Comparison of ENCODE assay signal across 25 cellular contexts in genomic region chr17:74522381-74523090, GRCh38.
DNase-seq lines count a peak whose midpoint lies in the region; ATAC-seq lines count a peak whose summit lies in the region.
"Had no signal": no experiment of that assay in that cellular context is flagged by ENCODE, and none has a peak within 500 bp of the region (broad histone marks: within the 10 kb centered on the region; RNA-seq: fewer than 3 reads in every experiment).

No MANE protein-coding gene starts in this region.

- H3K9me3 ChIP-seq in muscle layer of duodenum (ENCODE audit: control insufficient read depth in 1 of 2, low read length in 2 of 2) = peaks cover 3 to 9% of the 10 kb centered on the region in 2 donors

- peak overlapping the region in 1 of 2 donors; percentile 15 for H3K4me3 ChIP-seq in muscle layer of duodenum (ENCODE audit: low read depth in 1 of 2, low read length in 2 of 2)
- H3K4me3 ChIP-seq: GM23248, SJSA1 had no signal

- no peaks in the 10 kb centered on the region for H3K27me3 ChIP-seq in muscle layer of duodenum (ENCODE audit: low read depth, low read length)

- H3K4me1 Mint-ChIP-seq in dendritic cell treated with granulocyte-macrophage colony-stimulating factor and Interleukin-4, amounts not matched to agents 40 ng/mL and 50 ng/mL, for 4 days (ENCODE audit: low read depth) = peaks cover 84% of the 10 kb centered on the region

- peak overlapping the region; percentile 81 for H3K4me3 Mint-ChIP-seq in dendritic cell treated with granulocyte-macrophage colony-stimulating factor and Interleukin-4, amounts not matched to agents 40 ng/mL and 50 ng/mL, for 4 days
- H3K4me3 Mint-ChIP-seq: activated naive CD4-positive, alpha-beta T cell treated with anti-CD3 and anti-CD28 coated beads, Interleukin-2, amount 10 ng/mL, durations not matched to agents 7 days and 5 days; activated T-cell treated with anti-CD3 and anti-CD28 coated beads, Interleukin-2, amount 50 U/mL, for 72 hours; CD4-positive, alpha-beta T cell; HFFc6; T-cell had no signal

- no peaks in the 10 kb centered on the region for H3K27me3 Mint-ChIP-seq in dendritic cell treated with granulocyte-macrophage colony-stimulating factor and Interleukin-4, amounts not matched to agents 40 ng/mL and 50 ng/mL, for 4 days

- H3K27ac ChIP-seq in muscle layer of duodenum (ENCODE audit: low read length) = peak overlapping the region; percentile 83
- H3K27ac ChIP-seq: GM23248, KMS-11, SJSA1 had no signal

- peak overlapping the region; percentile 92 for H3K27ac Mint-ChIP-seq in dendritic cell treated with granulocyte-macrophage colony-stimulating factor and Interleukin-4, amounts not matched to agents 40 ng/mL and 50 ng/mL, for 4 days
- H3K27ac Mint-ChIP-seq: activated naive CD4-positive, alpha-beta T cell treated with anti-CD3 and anti-CD28 coated beads, Interleukin-2, amount 10 ng/mL, durations not matched to agents 7 days and 5 days; activated T-cell treated with anti-CD3 and anti-CD28 coated beads, Interleukin-2, amount 50 U/mL, for 72 hours; CD4-positive, alpha-beta T cell; HFFc6; T-cell had no signal

- peaks cover 46% of the 10 kb centered on the region for H3K36me3 Mint-ChIP-seq in dendritic cell treated with granulocyte-macrophage colony-stimulating factor and Interleukin-4, amounts not matched to agents 40 ng/mL and 50 ng/mL, for 4 days (ENCODE audit: low read depth)
- H3K36me3 Mint-ChIP-seq: activated naive CD4-positive, alpha-beta T cell treated with anti-CD3 and anti-CD28 coated beads, Interleukin-2, amount 10 ng/mL, durations not matched to agents 7 days and 5 days; stimulated activated effector memory CD8-positive, alpha-beta T cell treated with anti-CD3 and anti-CD28 coated beads, Interleukin-12 subunit alpha, Interleukin-12 subunit beta, amount 100 ng/mL, for 72 hours; T-cell had no signal

- peaks cover 18% of the 10 kb centered on the region for H3K9me3 Mint-ChIP-seq in dendritic cell treated with granulocyte-macrophage colony-stimulating factor and Interleukin-4, amounts not matched to agents 40 ng/mL and 50 ng/mL, for 4 days

- no peaks in the 10 kb centered on the region for H3K36me3 ChIP-seq in muscle layer of duodenum (ENCODE audit: control insufficient read depth in 1 of 2, insufficient read depth in 2 of 2, low read length in 2 of 2)
- H3K36me3 ChIP-seq: SJSA1 had no signal

- ATAC-seq in GM19035 (IDR thresholded peaks at IDR 0.05; ENCODE audit: unreplicated experiment) (no peak), GM21786 (IDR thresholded peaks at IDR 0.05; ENCODE audit: unreplicated experiment) (no peak)
- ATAC-seq: T-cell had no signal

- H3K4me1 ChIP-seq in muscle layer of duodenum (ENCODE audit: control insufficient read depth in 1 of 2, insufficient read depth in 2 of 2, low read length in 2 of 2) = peaks cover 0 to 5% of the 10 kb centered on the region in 2 donors
- H3K4me1 ChIP-seq: SJSA1 had no signal

- intact Hi-C loops in dendritic cell treated with granulocyte-macrophage colony-stimulating factor and Interleukin-4, amounts not matched to agents 40 ng/mL and 50 ng/mL, for 4 days (cut with micrococcal nuclease) = no loop called here

- DNase-seq in AG20443 (ENCODE audit: low spot score) (peak; percentile 9), D341Med (ENCODE audit: low spot score) (peak; percentile 26), KG1 (lab: John Stamatoyannopoulos, UW) (no peak), NCI-H1092 treated with DMSO at 0.1 percent for 48 hours (lab: John Stamatoyannopoulos, UW) (no peak)
- DNase-seq: activated naive CD4-positive, alpha-beta T cell treated with anti-CD3 and anti-CD28 coated beads, Interleukin-2, amount 10 ng/mL, durations not matched to agents 7 days and 5 days; amniotic stem cell; CD4-positive, alpha-beta T cell; DMS 273 treated with DMSO at 0.1 percent for 48 hours; GM23248; HFFc6; kidney glomerular epithelial cell; mesendoderm; naive B cell; NCI-H2171 treated with DMSO at 0.1 percent for 48 hours; NCI-H526; stimulated activated CD4-positive, alpha-beta T cell treated with anti-CD3 and anti-CD28 coated beads, Interleukin-2, amount 100 ng/mL, for 48 hours had no signal

Comparison
In these comparisons a context has a peak if more than half of its experiments do, and no peak if none do; other contexts are left out.
1. DNase-seq: peak in AG20443 (single experiment) and D341Med (single experiment); none in KG1 (single experiment) and NCI-H1092 treated with DMSO at 0.1 percent for 48 hours (single experiment).